8 cellular contexts compared by ENCODE assay signal in genomic region chr17:77451894-77452852, GRCh38.
A peak's percentile ranks its signal among the peaks of the same experiment; 100 is the strongest.
DNase-seq lines count a peak whose midpoint lies in the region; ATAC-seq and TF ChIP-seq lines count a peak whose summit lies in the region.

No MANE protein-coding gene starts in this region.

- peak overlapping the region; percentile 99 for H4K91ac ChIP-seq in trophoblast cell (ENCODE audit: low read depth, low read length)

- H3K4me1 Mint-ChIP-seq in activated naive CD8-positive, alpha-beta T cell treated with anti-CD3 and anti-CD28 coated beads, Interleukin-2, amount 10 ng/mL, durations not matched to agents 7 days and 5 days: peaks cover 51% of the 10 kb centered on the region

- H4K12ac ChIP-seq in trophoblast cell (ENCODE audit: low read depth, low read length): peak overlapping the region; percentile 82

- no peak overlapping the region for H3K23ac ChIP-seq in trophoblast cell (ENCODE audit: low read length)

- H3K9me3 Mint-ChIP-seq in activated naive CD8-positive, alpha-beta T cell treated with anti-CD3 and anti-CD28 coated beads, Interleukin-2, amount 10 ng/mL, durations not matched to agents 7 days and 5 days: no peaks in the 10 kb centered on the region

- in situ Hi-C loops in G401 (cut with HindIII; ENCODE audit: low sequenced_read_pairs) (no loop called here), GM13977 (cut with MboI; ENCODE audit: low pct_unique_long_range_greater_than_20kb, low sequenced_read_pairs, unreplicated experiment) (no loop called here)

- no peak for ATAC-seq in activated naive CD8-positive, alpha-beta T cell treated with anti-CD3 and anti-CD28 coated beads, Interleukin-2, amount 10 ng/mL, durations not matched to agents 7 days and 5 days (ENCODE audit: low read depth)
- no peak for ATAC-seq in HG03196 (IDR thresholded peaks at IDR 0.05; ENCODE audit: unreplicated experiment)

- peaks cover 36% of the 10 kb centered on the region for H3K36me3 Mint-ChIP-seq in activated naive CD8-positive, alpha-beta T cell treated with anti-CD3 and anti-CD28 coated beads, Interleukin-2, amount 10 ng/mL, durations not matched to agents 7 days and 5 days

- H3K9me3 ChIP-seq in left ventricle myocardium inferior (replicated peaks) (no peaks in the 10 kb centered on the region), trophoblast cell (ENCODE audit: insufficient read depth, low read depth, low read length) (no peaks in the 10 kb centered on the region)

- intact Hi-C loops in left ventricle myocardium inferior (cut with micrococcal nuclease): no loop called here

- no peak overlapping the region for H2AK5ac ChIP-seq in trophoblast cell (ENCODE audit: low read length)

- peaks cover 85% of the 10 kb centered on the region for H3K4me1 ChIP-seq in left ventricle myocardium inferior
- peaks cover 53 to 64% of the 10 kb centered on the region in 2 experiments for H3K4me1 ChIP-seq in trophoblast cell (ENCODE audit: control insufficient read depth in 1 of 2, insufficient read depth in 2 of 2, low read length in 2 of 2)

- peaks cover 55% of the 10 kb centered on the region for H3K79me2 ChIP-seq in trophoblast cell (ENCODE audit: control insufficient read depth, insufficient read depth, low read length, poor library complexity)

- peak overlapping the region; percentile 62 for H3K4me2 ChIP-seq in trophoblast cell (ENCODE audit: low read length)

- no peak for TF ChIP-seq CTCF in left ventricle myocardium inferior (IDR thresholded peaks at IDR 0.05; ENCODE audit: borderline replicate concordance)
- no peak for TF ChIP-seq CTCF in GM13977 (IDR thresholded peaks at IDR 0.05; ENCODE audit: extremely low read depth, insufficient read depth, missing control alignments)

- H3K4me3 ChIP-seq in left ventricle myocardium inferior: peak overlapping the region; percentile 66
- H3K4me3 ChIP-seq in trophoblast cell (ENCODE audit: low read depth, low read length): peak overlapping the region; percentile 78

- peak overlapping the region; percentile 97 for H3K9ac ChIP-seq in trophoblast cell (ENCODE audit: low read length)

- H3K27me3 Mint-ChIP-seq in activated naive CD8-positive, alpha-beta T cell treated with anti-CD3 and anti-CD28 coated beads, Interleukin-2, amount 10 ng/mL, durations not matched to agents 7 days and 5 days: no peaks in the 10 kb centered on the region

- peaks cover 48% of the 10 kb centered on the region for H3K79me1 ChIP-seq in trophoblast cell (ENCODE audit: low read length)

- peak; percentile 85 for DNase-seq in G401 (ENCODE audit: low spot score)
- peak; percentile 34 for DNase-seq in NCI-H2107 (lab: John Stamatoyannopoulos, UW)
- peak; percentile 56 for DNase-seq in activated naive CD8-positive, alpha-beta T cell treated with anti-CD3 and anti-CD28 coated beads, Interleukin-2, amount 10 ng/mL, durations not matched to agents 7 days and 5 days
- peak; percentile 76 for DNase-seq in left ventricle myocardium inferior
- DNase-seq in trophoblast cell: peak; percentile 91 to 92
- DNase-seq in cortex of kidney (lab: John Stamatoyannopoulos, UW): no peak
- no peak for DNase-seq in GM13977 (ENCODE audit: low spot score)

- H4K8ac ChIP-seq in trophoblast cell (ENCODE audit: low read depth, low read length): peak overlapping the region; percentile 96

- H3K4me3 Mint-ChIP-seq in activated naive CD8-positive, alpha-beta T cell treated with anti-CD3 and anti-CD28 coated beads, Interleukin-2, amount 10 ng/mL, durations not matched to agents 7 days and 5 days: peak overlapping the region; percentile 99

- H3K14ac ChIP-seq in trophoblast cell (ENCODE audit: low read length): peak overlapping the region; percentile 96

- H3K18ac ChIP-seq in trophoblast cell (ENCODE audit: low read length): peak overlapping the region; percentile 8

- H3K4ac ChIP-seq in trophoblast cell (ENCODE audit: low read depth, low read length): peak overlapping the region; percentile 88

- no peaks in the 10 kb centered on the region for H3K36me3 ChIP-seq in left ventricle myocardium inferior
- H3K36me3 ChIP-seq in trophoblast cell (ENCODE audit: control insufficient read depth in 1 of 2, insufficient read depth in 2 of 2, low read length in 2 of 2): peaks cover 2 to 4% of the 10 kb centered on the region in 2 experiments

- H3K27ac Mint-ChIP-seq in activated naive CD8-positive, alpha-beta T cell treated with anti-CD3 and anti-CD28 coated beads, Interleukin-2, amount 10 ng/mL, durations not matched to agents 7 days and 5 days: peak overlapping the region; percentile 94

- peak overlapping the region; percentile 42 for H2BK12ac ChIP-seq in trophoblast cell (ENCODE audit: low read length)

- H2AFZ ChIP-seq in trophoblast cell (ENCODE audit: insufficient read depth, low read length, poor library complexity): peak overlapping the region; percentile 79

- POLR2A ChIA-PET in activated naive CD8-positive, alpha-beta T cell treated with anti-CD3 and anti-CD28 coated beads, Interleukin-2, amount 10 ng/mL, durations not matched to agents 7 days and 5 days (lab: Charles Lee): interaction anchor here (0.7 to 8.6 kb wide), 16 partner anchors 8 to 506 kb away, joined by 3 to 241 read pairs (median 4); partner anchors contain the start of gene TNRC6C

- H2BK5ac ChIP-seq in trophoblast cell (ENCODE audit: low read depth, low read length, poor library complexity): peak overlapping the region; percentile 97

- peak overlapping the region; percentile 86 for H3K27ac ChIP-seq in left ventricle myocardium inferior (replicated peaks)
- H3K27ac ChIP-seq in trophoblast cell (ENCODE audit: low read depth, low read length): peak overlapping the region; percentile 92

- WGBS in trophoblast cell (ENCODE audit: extremely low coverage, insufficient coverage, insufficient read length): no CpG with 5 or more reads among the region's 30 CpGs

- no peaks in the 10 kb centered on the region for H3K27me3 ChIP-seq in left ventricle myocardium inferior (ENCODE audit: low read depth)
- H3K27me3 ChIP-seq in trophoblast cell (ENCODE audit: insufficient read depth, low read length): no peaks in the 10 kb centered on the region

- peak overlapping the region; percentile 95 for H2BK120ac ChIP-seq in trophoblast cell (ENCODE audit: insufficient read depth, low read length, poor library complexity)

Comparison
In these comparisons a context has a peak if more than half of its experiments do, and no peak if none do; other contexts are left out.
1. DNase-seq: peak in G401 (single experiment), NCI-H2107 (single experiment), activated naive CD8-positive, alpha-beta T cell treated with anti-CD3 and anti-CD28 coated beads, Interleukin-2, amount 10 ng/mL, durations not matched to agents 7 days and 5 days (single experiment), left ventricle myocardium inferior (single experiment) and trophoblast cell (2 of 2); none in cortex of kidney (single experiment) and GM13977 (single experiment).